Comparison of ENCODE assay signal across 1 cellular context in genomic region chr5:139459451-139459934, GRCh38.
TF ChIP-seq lines count a peak whose summit lies in the region.

No MANE protein-coding gene starts in this region.

TF ChIP-seq in GM12878, 131 proteins besides CTCF, POLR2A, EP300 and RAD21 (continued from another document):
- TF ChIP-seq ZBTB33 (IDR thresholded peaks at IDR 0.05), result no peak
- 0 out of 2 replicates have a peak, but pooled peaks have one; percentile 23 for TF ChIP-seq RB1 (IDR thresholded peaks at IDR 0.05; ENCODE audit: borderline replicate concordance)
- no peak for TF ChIP-seq STAT3 (IDR thresholded peaks at IDR 0.05; ENCODE audit: low read depth, low read length)
- no peak for TF ChIP-seq CBX3 (IDR thresholded peaks at IDR 0.05; ENCODE audit: borderline replicate concordance, low read depth)
- no peak for TF ChIP-seq PBX3 (IDR thresholded peaks at IDR 0.05; ENCODE audit: insufficient replicate concordance, low read depth, low read length)
- TF ChIP-seq E2F4 (IDR thresholded peaks at IDR 0.05; ENCODE audit: low read depth, low read length), result no peak
- TF ChIP-seq JUND (IDR thresholded peaks at IDR 0.05; ENCODE audit: low read depth, low read length), result no peak
- no peak for TF ChIP-seq ZNF622 (IDR thresholded peaks at IDR 0.05)
- no peak for TF ChIP-seq RELA (IDR thresholded peaks at IDR 0.05; ENCODE audit: borderline replicate concordance, partially characterized antibody)
- no peak for TF ChIP-seq BCL11A (IDR thresholded peaks at IDR 0.05; ENCODE audit: low read depth, low read length)
- no peak for TF ChIP-seq SP1 (IDR thresholded peaks at IDR 0.05; ENCODE audit: low read depth, low read length)
- no peak for TF ChIP-seq ASH2L (IDR thresholded peaks at IDR 0.05; ENCODE audit: borderline replicate concordance, low read depth)
- TF ChIP-seq SUZ12 (IDR thresholded peaks at IDR 0.05; ENCODE audit: unreplicated experiment), result no peak
- no peak for TF ChIP-seq NR2C1 (IDR thresholded peaks at IDR 0.05)
- TF ChIP-seq IRF5 (IDR thresholded peaks at IDR 0.05; ENCODE audit: borderline replicate concordance), result no peak
- peak; percentile 45; the same call in 1 of the 2 replicates for TF ChIP-seq CREB1 (IDR thresholded peaks at IDR 0.05; ENCODE audit: low read depth)
- TF ChIP-seq SKIL (IDR thresholded peaks at IDR 0.05; ENCODE audit: low read depth, poor library complexity, severe bottlenecking), result no peak
- TF ChIP-seq POLR2AphosphoS5 (IDR thresholded peaks at IDR 0.05; ENCODE audit: low read length), result no peak
- TF ChIP-seq IRF4 (IDR thresholded peaks at IDR 0.05; ENCODE audit: low read depth, low read length), result no peak
- TF ChIP-seq MEF2A (IDR thresholded peaks at IDR 0.05; ENCODE audit: insufficient read depth, low read depth, low read length), result no peak
- TF ChIP-seq ZNF217 (IDR thresholded peaks at IDR 0.05), result no peak
- no peak for TF ChIP-seq FOXK2 (IDR thresholded peaks at IDR 0.05)
- peak; percentile 93; the same call in 1 of the 3 replicates for TF ChIP-seq POU2F2 (IDR thresholded peaks at IDR 0.05; ENCODE audit: borderline replicate concordance, low read depth, low read length)
- peak; percentile 82 for TF ChIP-seq NR2F1 (conservative IDR thresholded peaks at IDR 0.05)
- no peak for TF ChIP-seq SMC3 (IDR thresholded peaks at IDR 0.05; ENCODE audit: borderline replicate concordance, low read length)
- TF ChIP-seq EZH2 (IDR thresholded peaks at IDR 0.05; ENCODE audit: borderline replicate concordance, control insufficient read depth, low read depth, low read length), result no peak
- peak; percentile 60 for TF ChIP-seq SMARCA5 (IDR thresholded peaks at IDR 0.05)
- TF ChIP-seq SIX5 (IDR thresholded peaks at IDR 0.05; ENCODE audit: low read depth, low read length, severe bottlenecking), result no peak
- TF ChIP-seq MEF2B (IDR thresholded peaks at IDR 0.05; ENCODE audit: partially characterized antibody, poor library complexity, severe bottlenecking), result no peak
- no peak for TF ChIP-seq ZBTB11 (CRISPR knock-in tag; IDR thresholded peaks at IDR 0.05)
- TF ChIP-seq CHD2 (IDR thresholded peaks at IDR 0.05; ENCODE audit: borderline replicate concordance, low read depth, low read length), result no peak
- no peak for TF ChIP-seq HDAC2 (IDR thresholded peaks at IDR 0.05)
- no peak for TF ChIP-seq HSF1 (IDR thresholded peaks at IDR 0.05; ENCODE audit: low read depth, low read length)
- no peak; the same call in 1 of the 2 replicates for TF ChIP-seq FOXM1 (IDR thresholded peaks at IDR 0.05; ENCODE audit: low read depth, low read length)
